ENCODE assay signal across 10 cellular contexts in the genomic region with DNA sequence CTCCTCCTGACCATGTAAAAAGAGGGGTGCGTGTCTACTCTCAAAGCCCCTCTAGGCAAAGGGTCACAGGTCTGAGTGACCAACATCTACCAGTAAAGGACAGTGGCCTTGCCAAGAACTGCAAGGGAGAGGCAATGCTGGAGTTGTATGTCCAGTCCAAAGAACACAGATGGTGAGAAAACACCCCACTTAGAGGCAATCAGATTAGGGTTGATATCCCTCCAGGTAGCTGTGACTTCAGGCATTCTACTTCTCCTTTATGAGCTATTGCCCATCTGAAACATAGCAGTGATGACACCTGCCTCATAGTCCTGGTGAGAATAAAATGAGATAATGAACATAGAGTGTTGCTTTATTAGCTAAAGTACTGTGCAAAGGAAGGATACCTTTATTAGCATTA. TPM values are rescaled to one million over a fixed set of nuclear protein-coding genes. Genes with fewer than 3 reads are reported as not detected.
"Had no signal": no experiment of that assay in that cellular context is flagged by ENCODE, and none has a peak within 500 bp of the region (broad histone marks: within the 10 kb centered on the region; RNA-seq: fewer than 3 reads in every experiment).

No MANE protein-coding gene starts in this region.

- H3K4me1 ChIP-seq: HAP-1 had no signal

- DNase-seq: GOT3, H7, HFFc6, KBM-7 had no signal

- H3K4me3 ChIP-seq: HAP-1 had no signal

- H3K36me3 ChIP-seq: HAP-1 had no signal

- H3K9me3 ChIP-seq: HAP-1 had no signal

- H3K36me3 Mint-ChIP-seq: IgD-negative memory B cell had no signal

- H3K9me3 Mint-ChIP-seq: HFFc6 had no signal

- H3K27ac ChIP-seq: HL-60, KMS-11 had no signal

- ATAC-seq: HCT116, HepG2 had no signal

- H3K4me2 ChIP-seq: KMS-11 had no signal

- H3K27ac Mint-ChIP-seq: HFFc6, IgD-negative memory B cell had no signal

- FAIRE-seq: HepG2 had no signal

- H3K4me3 Mint-ChIP-seq: HFFc6, IgD-negative memory B cell had no signal

- H3K9ac ChIP-seq: KMS-11 had no signal

RNA-seq across cellular contexts. Expression of a gene that starts 50.8 kb away (rescaled TPM):
- polyA plus RNA-seq: IgD-negative memory B cell had no signal
